8 cellular contexts compared by ENCODE assay signal in genomic region chr3:59451041-59451763, GRCh38.
DNase-seq lines count a peak whose midpoint lies in the region; ATAC-seq lines count a peak whose summit lies in the region.

No MANE protein-coding gene starts in this region.

- intact Hi-C loops in right cardiac atrium (cut with DNase I): no loop called here

- peak; percentile 94 for ATAC-seq in GM19452 (IDR thresholded peaks at IDR 0.05; ENCODE audit: unreplicated experiment)
- ATAC-seq in HG03469 (IDR thresholded peaks at IDR 0.05; ENCODE audit: unreplicated experiment): peak; percentile 93
- peak; percentile 37 to 57 for ATAC-seq in right cardiac atrium

- H3K4me3 Mint-ChIP-seq in activated CD4-positive, alpha-beta T cell treated with anti-CD3 and anti-CD28 coated beads, Interleukin-2, amount 10 ng/mL, durations not matched to agents 7 days and 5 days: peak overlapping the region; percentile 44

- peaks cover 58% of the 10 kb centered on the region for H3K36me3 Mint-ChIP-seq in activated CD4-positive, alpha-beta T cell treated with anti-CD3 and anti-CD28 coated beads, Interleukin-2, amount 10 ng/mL, durations not matched to agents 7 days and 5 days (ENCODE audit: low read depth)

- peak; percentile 23 for DNase-seq in AG20443 (ENCODE audit: low spot score)
- DNase-seq in activated CD4-positive, alpha-beta T cell treated with anti-CD3 and anti-CD28 coated beads, Interleukin-2, amount 10 ng/mL, durations not matched to agents 7 days and 5 days: peak; percentile 87
- DNase-seq in right cardiac atrium: no peak
- DNase-seq in stimulated activated naive CD4-positive, alpha-beta T cell treated with Interleukin-2 at 50 U/mL for 16 hours (lab: John Stamatoyannopoulos, UW): peak; percentile 35
- no peak for DNase-seq in NCI-H128 (lab: John Stamatoyannopoulos, UW; ENCODE audit: unreplicated experiment)
- DNase-seq in cerebellum (ENCODE audit: low spot score): no peak

- H3K4me1 Mint-ChIP-seq in activated CD4-positive, alpha-beta T cell treated with anti-CD3 and anti-CD28 coated beads, Interleukin-2, amount 10 ng/mL, durations not matched to agents 7 days and 5 days: peaks cover 77% of the 10 kb centered on the region

- CTCF ChIA-PET in activated CD4-positive, alpha-beta T cell treated with anti-CD3 and anti-CD28 coated beads, Interleukin-2, amount 10 ng/mL, durations not matched to agents 7 days and 5 days (lab: Charles Lee): interaction anchor here (0.5 to 1.7 kb wide), 3 partner anchors 10 to 1461 kb away, joined by 3 to 6 read pairs (median 4); no protein-coding TSS in a partner anchor

- H3K4me1 ChIP-seq in right cardiac atrium (ENCODE audit: control insufficient read depth, insufficient read depth, low read length): no peaks in the 10 kb centered on the region

- H3K27ac ChIP-seq in right cardiac atrium (ENCODE audit: low read length): no peak overlapping the region

- H3K9me3 Mint-ChIP-seq in activated CD4-positive, alpha-beta T cell treated with anti-CD3 and anti-CD28 coated beads, Interleukin-2, amount 10 ng/mL, durations not matched to agents 7 days and 5 days: peaks cover 35% of the 10 kb centered on the region

- no peaks in the 10 kb centered on the region for H3K27me3 Mint-ChIP-seq in activated CD4-positive, alpha-beta T cell treated with anti-CD3 and anti-CD28 coated beads, Interleukin-2, amount 10 ng/mL, durations not matched to agents 7 days and 5 days

- H3K27ac Mint-ChIP-seq in activated CD4-positive, alpha-beta T cell treated with anti-CD3 and anti-CD28 coated beads, Interleukin-2, amount 10 ng/mL, durations not matched to agents 7 days and 5 days: peak overlapping the region; percentile 99

- WGBS in right cardiac atrium: 19% methylated on average over 6 of the region's 6 CpGs

- POLR2A ChIA-PET in activated CD4-positive, alpha-beta T cell treated with anti-CD3 and anti-CD28 coated beads, Interleukin-2, amount 10 ng/mL, durations not matched to agents 7 days and 5 days (lab: Charles Lee): no interaction called here

- no peaks in the 10 kb centered on the region for H3K27me3 ChIP-seq in right cardiac atrium (ENCODE audit: control insufficient read depth, insufficient read depth)

- no peaks in the 10 kb centered on the region for H3K9me3 ChIP-seq in right cardiac atrium (ENCODE audit: control insufficient read depth, low read length)

- H3K4me3 ChIP-seq in right cardiac atrium (ENCODE audit: low read length): no peak overlapping the region

Comparison
In these comparisons a context has a peak if more than half of its experiments do, and no peak if none do; other contexts are left out.
1. DNase-seq: peak in AG20443 (single experiment), activated CD4-positive, alpha-beta T cell treated with anti-CD3 and anti-CD28 coated beads, Interleukin-2, amount 10 ng/mL, durations not matched to agents 7 days and 5 days (single experiment) and stimulated activated naive CD4-positive, alpha-beta T cell treated with Interleukin-2 at 50 U/mL for 16 hours (single experiment); none in right cardiac atrium (0 of 3), NCI-H128 (single experiment) and cerebellum (single experiment).
2. Peak in every context shown above with its lines, with median percentiles within 50 percentile points of each other: ATAC-seq.